In genomic region chr6:36546958-36547645, GRCh38 we compare ENCODE assay signal across 8 cellular contexts. TPM values are rescaled to one million over a fixed set of nuclear protein-coding genes. Genes with fewer than 3 reads are reported as not detected.
DNase-seq lines count a peak whose midpoint lies in the region; ATAC-seq and TF ChIP-seq lines count a peak whose summit lies in the region.

TSS of gene STK38 (minus strand) at chr6:36547479. CDS start at chr6:36540202, 7,277 bp downstream.

- H3K36me3 ChIP-seq in cardiac muscle cell = no peaks in the 10 kb centered on the region
- H3K36me3 ChIP-seq in parathyroid adenoma (ENCODE audit: control insufficient read depth, insufficient read depth, low read length) = no peaks in the 10 kb centered on the region
- no peaks in the 10 kb centered on the region for H3K36me3 ChIP-seq in tibial artery

- H3K9me3 Mint-ChIP-seq in activated naive CD8-positive, alpha-beta T cell treated with anti-CD3 and anti-CD28 coated beads, Interleukin-2, amount 50 U/mL, for 24 hours = no peaks in the 10 kb centered on the region

- peak within 1 kb of the TSS; percentile 78 for H3K4me2 ChIP-seq in parathyroid adenoma (ENCODE audit: low read length)

- no peaks in the 10 kb centered on the region for H3K9me3 ChIP-seq in cardiac muscle cell (ENCODE audit: low read depth)
- no peaks in the 10 kb centered on the region for H3K9me3 ChIP-seq in parathyroid adenoma (ENCODE audit: control insufficient read depth, low read length)
- no peaks in the 10 kb centered on the region for H3K9me3 ChIP-seq in tibial artery

- H3K4me3 Mint-ChIP-seq in activated naive CD8-positive, alpha-beta T cell treated with anti-CD3 and anti-CD28 coated beads, Interleukin-2, amount 50 U/mL, for 24 hours = peak within 1 kb of the TSS; percentile 98

- ATAC-seq in HG02798 (IDR thresholded peaks at IDR 0.05; ENCODE audit: poor library complexity, unreplicated experiment) = peak; percentile 84
- ATAC-seq in activated naive CD8-positive, alpha-beta T cell treated with anti-CD3 and anti-CD28 coated beads, Interleukin-2, amount 50 U/mL, for 24 hours = peak; percentile 88

- H3K4me3 ChIP-seq in GM12864 (ENCODE audit: low read depth, low read length) = peak within 1 kb of the TSS; percentile 88
- H3K4me3 ChIP-seq in cardiac muscle cell = peak within 1 kb of the TSS; percentile 88
- H3K4me3 ChIP-seq in parathyroid adenoma (ENCODE audit: low read depth, low read length) = peak within 1 kb of the TSS; percentile 98
- H3K4me3 ChIP-seq in tibial artery = peak within 1 kb of the TSS; percentile 67 to 87

- peaks cover 8% of the 10 kb centered on the region for H3K36me3 Mint-ChIP-seq in activated naive CD8-positive, alpha-beta T cell treated with anti-CD3 and anti-CD28 coated beads, Interleukin-2, amount 50 U/mL, for 24 hours (ENCODE audit: low read depth)

- H3K79me2 ChIP-seq in parathyroid adenoma = peaks cover 21% of the 10 kb centered on the region

- no peaks in the 10 kb centered on the region for H3K27me3 Mint-ChIP-seq in activated naive CD8-positive, alpha-beta T cell treated with anti-CD3 and anti-CD28 coated beads, Interleukin-2, amount 50 U/mL, for 24 hours

- peak within 1 kb of the TSS; percentile 95 for H2AFZ ChIP-seq in parathyroid adenoma

- H3K27ac ChIP-seq in cardiac muscle cell (peak within 1 kb of the TSS; percentile 88), parathyroid adenoma (peak within 1 kb of the TSS; percentile 78), tibial artery (peak within 1 kb of the TSS; percentile 93 to 97)

- intact Hi-C loops in tibial artery (cut with DNase I; ENCODE audit: low total_unique reads) = loop anchor here (5.0 to 10.0 kb wide), 2 partner anchors 45 to 122 kb away; partner anchors contain the start of gene SRSF3

- H3K4me1 ChIP-seq in cardiac muscle cell (ENCODE audit: low read depth) (peaks cover 11% of the 10 kb centered on the region), parathyroid adenoma (peaks cover 5% of the 10 kb centered on the region), tibial artery (peaks cover 0 to 34% (median 18%) of the 10 kb centered on the region in 4 donors)

- H3K27me3 ChIP-seq in cardiac muscle cell = no peaks in the 10 kb centered on the region
- no peaks in the 10 kb centered on the region for H3K27me3 ChIP-seq in parathyroid adenoma (ENCODE audit: control insufficient read depth, insufficient read depth, low read length)
- H3K27me3 ChIP-seq in tibial artery = no peaks in the 10 kb centered on the region

- DNase-seq in GM12864 (ENCODE audit: low read depth) = peak; percentile 64
- peak; percentile 88 for DNase-seq in NCI-H1436 (lab: John Stamatoyannopoulos, UW)
- peak; percentile 74 for DNase-seq in SW480 (ENCODE audit: low spot score)
- peak; percentile 98 for DNase-seq in activated naive CD8-positive, alpha-beta T cell treated with anti-CD3 and anti-CD28 coated beads, Interleukin-2, amount 50 U/mL, for 24 hours
- DNase-seq in cardiac muscle cell (ENCODE audit: low read depth in 1 of 2, low spot score in 1 of 2) = peak; percentile 92 to 93
- DNase-seq in tibial artery = peak; percentile 86 to 95

- peak within 1 kb of the TSS; percentile 73 for H3K9ac ChIP-seq in parathyroid adenoma

- peaks cover 51% of the 10 kb centered on the region for H3K4me1 Mint-ChIP-seq in activated naive CD8-positive, alpha-beta T cell treated with anti-CD3 and anti-CD28 coated beads, Interleukin-2, amount 50 U/mL, for 24 hours

- peak; percentile 24 for TF ChIP-seq CTCF in GM12864 (IDR thresholded peaks at IDR 0.05; ENCODE audit: low read depth, low read length, missing control alignments)
- TF ChIP-seq CTCF in cardiac muscle cell (IDR thresholded peaks at IDR 0.05; ENCODE audit: low read depth, low read length) = peak; percentile 10
- TF ChIP-seq CTCF in parathyroid adenoma (IDR thresholded peaks at IDR 0.05) = peak; percentile 5
- peak in 1 of 2 experiments; percentile 15 for TF ChIP-seq CTCF in tibial artery (IDR thresholded peaks at IDR 0.05)

- peak within 1 kb of the TSS; percentile 98 for H3K27ac Mint-ChIP-seq in activated naive CD8-positive, alpha-beta T cell treated with anti-CD3 and anti-CD28 coated beads, Interleukin-2, amount 50 U/mL, for 24 hours

RNA-seq across cellular contexts. Expression of gene STK38, which starts in this region (rescaled TPM):
- total RNA-seq in cardiac muscle cell = 16.6 and 17.1 TPM in 2 replicates
- 22.5 and 35.3 TPM in 2 replicates for polyA plus RNA-seq in cardiac muscle cell

Comparison
In these comparisons a context has a peak if more than half of its experiments do, and no peak if none do; other contexts are left out.
1. Peak in every context shown above with its lines: DNase-seq, ATAC-seq, H3K4me3 ChIP-seq and H3K27ac ChIP-seq.